17 cellular contexts compared by ENCODE assay signal in genomic region chr15:57436166-57436565, GRCh38. TPM values are rescaled to one million over a fixed set of nuclear protein-coding genes. Genes with fewer than 3 reads are reported as not detected.
DNase-seq lines count a peak whose midpoint lies in the region; FAIRE-seq and TF ChIP-seq lines count a peak whose summit lies in the region.
"Had no signal": no experiment of that assay in that cellular context is flagged by ENCODE, and none has a peak within 500 bp of the region (broad histone marks: within the 10 kb centered on the region; RNA-seq: fewer than 3 reads in every experiment).

No MANE protein-coding gene starts in this region.

- H3K14ac ChIP-seq in mesenchymal stem cell (ENCODE audit: low read length in 2 of 2): no peak overlapping the region

- H3K36me3 ChIP-seq in Loucy (ENCODE audit: insufficient read depth, low read length) (no peaks in the 10 kb centered on the region), mesenchymal stem cell (ENCODE audit: control insufficient read depth in 1 of 2, insufficient read depth in 2 of 2, low read depth in 1 of 2, low read length in 2 of 2) (peaks cover 0 to 19% of the 10 kb centered on the region in 2 experiments), vagina (no peaks in the 10 kb centered on the region), stomach (peaks cover 0 to 6% (median 2%) of the 10 kb centered on the region in 4 donors)
- H3K36me3 ChIP-seq: BE2C, HAP-1, SJCRH30 had no signal

- no peak overlapping the region for H2BK120ac ChIP-seq in mesenchymal stem cell (ENCODE audit: low read depth, low read length)

- no peak overlapping the region for H2BK12ac ChIP-seq in mesenchymal stem cell (ENCODE audit: low read length in 2 of 2)

- H3K4me1 ChIP-seq in Loucy (ENCODE audit: insufficient read depth, low read length, poor library complexity, severe bottlenecking): no peaks in the 10 kb centered on the region
- peaks cover 13% of the 10 kb centered on the region for H3K4me1 ChIP-seq in mesenchymal stem cell (ENCODE audit: control insufficient read depth, insufficient read depth, low read depth, low read length)
- peaks cover 5% of the 10 kb centered on the region for H3K4me1 ChIP-seq in vagina
- peaks cover 7 to 48% (median 25%) of the 10 kb centered on the region in 4 donors for H3K4me1 ChIP-seq in stomach
- H3K4me1 ChIP-seq: BE2C had no signal

- TF ChIP-seq CTCF in Loucy (conservative IDR thresholded peaks at IDR 0.05; ENCODE audit: low read length): no peak
- no peak for TF ChIP-seq CTCF in vagina (IDR thresholded peaks at IDR 0.05)
- no peak for TF ChIP-seq CTCF in stomach (IDR thresholded peaks at IDR 0.05)

- in situ Hi-C loops in SK-MEL-5 (cut with HindIII; ENCODE audit: low pct_unique_long_range_greater_than_20kb, low sequenced_read_pairs): no loop called here

- H3K18ac ChIP-seq in mesenchymal stem cell (ENCODE audit: low read depth in 1 of 2, low read length in 2 of 2): no peak overlapping the region

- peaks cover 34% of the 10 kb centered on the region for H3K79me1 ChIP-seq in mesenchymal stem cell (replicated peaks; ENCODE audit: low read length, poor library complexity, severe bottlenecking)

- TF ChIP-seq EP300 in stomach (IDR thresholded peaks at IDR 0.05): no peak

- no peaks in the 10 kb centered on the region for H3K27me3 ChIP-seq in Loucy (ENCODE audit: insufficient read depth, low read length, poor library complexity, severe bottlenecking)
- no peaks in the 10 kb centered on the region for H3K27me3 ChIP-seq in mesenchymal stem cell (ENCODE audit: control insufficient read depth in 1 of 2, insufficient read depth in 1 of 2, low read length in 2 of 2)
- no peaks in the 10 kb centered on the region for H3K27me3 ChIP-seq in vagina
- H3K27me3 ChIP-seq in stomach: no peaks in the 10 kb centered on the region
- H3K27me3 ChIP-seq: SJCRH30 had no signal

- H3F3A ChIP-seq in Loucy (ENCODE audit: low read depth): no peaks in the 10 kb centered on the region

- FAIRE-seq in RCC 7860 (lab: Jason Lieb, UNC): no peak

- intact Hi-C loops in vagina (cut with DNase I) (no loop called here), stomach (cut with DNase I; ENCODE audit: low total_unique reads) (no loop called here)

- H2BK5ac ChIP-seq in mesenchymal stem cell (ENCODE audit: low read depth, low read length, poor library complexity, severe bottlenecking): no peak overlapping the region

- 100% methylated on average over 1 of the region's 1 CpG for WGBS in mesenchymal stem cell
- 71 to 88% (median 82%) methylated on average over 1 of the region's 1 CpG for WGBS in stomach, 5 donors

- H3K9me3 ChIP-seq in Loucy (ENCODE audit: insufficient read depth, low read depth, low read length) (no peaks in the 10 kb centered on the region), mesenchymal stem cell (ENCODE audit: control insufficient read depth, low read length) (no peaks in the 10 kb centered on the region), vagina (no peaks in the 10 kb centered on the region), stomach (no peaks in the 10 kb centered on the region)
- H3K9me3 ChIP-seq: BE2C, HAP-1, SJCRH30 had no signal

- H3K9ac ChIP-seq in Loucy (ENCODE audit: low read depth, low read length, poor library complexity, severe bottlenecking): no peak overlapping the region
- H3K9ac ChIP-seq in mesenchymal stem cell (ENCODE audit: low read length): peak overlapping the region; percentile 9

- TF ChIP-seq POLR2A in vagina (IDR thresholded peaks at IDR 0.05) (no peak), stomach (IDR thresholded peaks at IDR 0.05) (no peak)

- DNase-seq in SK-MEL-5 (ENCODE audit: low read depth, low spot score): peak; percentile 13
- DNase-seq in mesenchymal stem cell: no peak
- DNase-seq in vagina (ENCODE audit: extremely low spot score in 2 of 2): no peak
- no peak for DNase-seq in superior temporal gyrus (ENCODE audit: extremely low spot score)
- DNase-seq in RCC 7860 (ENCODE audit: low spot score): no peak
- DNase-seq in stomach: no peak
- DNase-seq: BE2C; Calu3; CD4-positive, alpha-beta T cell; DMS79; NCI-H187; NCI-H345; NCI-H69; SJCRH30 had no signal

- H2AFZ ChIP-seq in Loucy (ENCODE audit: low read length) (0 out of 2 replicates have a peak overlapping the region, but pooled peaks have one; percentile 4), mesenchymal stem cell (ENCODE audit: low read depth, low read length) (no peak overlapping the region)

- no peaks in the 10 kb centered on the region for H3K9me2 ChIP-seq in Loucy (replicated peaks; ENCODE audit: low read depth, low read length)

- no peaks in the 10 kb centered on the region for H4K20me1 ChIP-seq in Loucy (ENCODE audit: insufficient read depth, low read length, poor library complexity, severe bottlenecking)

- H4K8ac ChIP-seq in mesenchymal stem cell (ENCODE audit: low read length): no peak overlapping the region

- no peak overlapping the region for H3K4ac ChIP-seq in mesenchymal stem cell (ENCODE audit: low read depth in 1 of 2, low read length in 2 of 2)

- H3K4me3 ChIP-seq in Loucy (ENCODE audit: low read length, poor library complexity, severe bottlenecking): no peak overlapping the region
- no peak overlapping the region for H3K4me3 ChIP-seq in mesenchymal stem cell (ENCODE audit: insufficient read depth in 1 of 2, low read depth in 1 of 2, low read length in 2 of 2)
- no peak overlapping the region for H3K4me3 ChIP-seq in vagina
- H3K4me3 ChIP-seq in stomach: no peak overlapping the region
- H3K4me3 ChIP-seq: HAP-1, SJCRH30 had no signal

- H3K23ac ChIP-seq in mesenchymal stem cell (ENCODE audit: low read length in 2 of 2): no peak overlapping the region

- no peak overlapping the region for H4K91ac ChIP-seq in mesenchymal stem cell (ENCODE audit: low read length)

- H3K27ac ChIP-seq in mesenchymal stem cell (ENCODE audit: low read length, poor library complexity, severe bottlenecking) (no peak overlapping the region), vagina (peak overlapping the region; percentile 21), stomach (peak overlapping the region in 1 of 5 donors; percentile 14)
- H3K27ac ChIP-seq: RWPE1, SJCRH30 had no signal

- no peak overlapping the region for H2BK15ac ChIP-seq in mesenchymal stem cell (ENCODE audit: low read depth, poor library complexity, severe bottlenecking)

- no peaks in the 10 kb centered on the region for H3K79me2 ChIP-seq in Loucy (ENCODE audit: insufficient read depth, low read length)

- no peak overlapping the region for H2AK5ac ChIP-seq in mesenchymal stem cell (ENCODE audit: low read length, severe bottlenecking)

- H3K4me2 ChIP-seq in Loucy (ENCODE audit: low read depth, low read length, poor library complexity, severe bottlenecking) (no peak overlapping the region), mesenchymal stem cell (ENCODE audit: low read length, poor library complexity, severe bottlenecking) (no peak overlapping the region)

RNA-seq across cellular contexts. Expression of gene CGNL1, which starts 59.9 kb away (rescaled TPM):
- total RNA-seq in SK-MEL-5 (2014; rRNA removed; shearing (Covaris generic)): 0.24 TPM in 2 replicates
- polyA plus RNA-seq in SK-MEL-5 (2015; cell fraction: cytosol; rRNA removed): 0.19 and 0.32 TPM in 2 replicates
- 0.07 and 0.14 TPM in 2 replicates for polyA plus RNA-seq in SK-MEL-5 (2015; cell fraction: nucleus; rRNA removed)
- 0.23 TPM for polyA plus RNA-seq in mesenchymal stem cell (2013, experiment 1 of 2)
- 0.22 TPM for polyA plus RNA-seq in mesenchymal stem cell (2013, experiment 2 of 2)
- total RNA-seq in vagina: 38.3 TPM
- total RNA-seq in stomach: 10 to 100 TPM in 4 of 5 donors, under 1 TPM in 1; 0.29 to 36.2 (median 29.3) TPM
- 10 to 100 TPM in 1 of 3 donors, 1 to 10 TPM in 2; 4.9 to 16.4 (median 8.2) TPM for polyA plus RNA-seq in stomach
- total RNA-seq: CD4-positive, alpha-beta T cell had no signal
